Comparison of ENCODE assay signal across 8 cellular contexts in the genomic region with DNA sequence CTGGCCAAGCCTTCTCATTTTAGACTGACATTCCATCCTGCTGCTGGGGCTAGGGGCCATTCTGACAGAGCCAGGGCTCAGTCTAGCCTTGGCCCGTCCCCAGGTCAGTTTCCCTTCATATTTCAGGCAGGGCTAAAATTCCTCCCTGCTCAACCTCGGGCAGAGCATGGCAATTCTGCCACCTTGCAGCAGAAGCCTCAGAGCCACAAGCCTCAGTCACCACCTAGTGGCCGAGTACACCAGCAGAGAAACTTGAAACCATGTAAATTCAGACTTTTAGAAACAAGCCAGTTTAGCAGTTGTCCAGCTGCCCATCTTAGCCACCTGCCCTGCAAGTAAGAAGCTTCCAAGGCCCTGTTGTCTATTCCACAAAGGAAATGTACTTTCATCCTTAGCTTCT. TPM values are rescaled to one million over a fixed set of nuclear protein-coding genes. Genes with fewer than 3 reads are reported as not detected.
DNase-seq lines count a peak whose midpoint lies in the region; ATAC-seq and TF ChIP-seq lines count a peak whose summit lies in the region.
"Not testable (repeated sequence)": the region's sequence is repeated elsewhere in the genome, so short reads cannot be mapped to it uniquely, and the experiment has no call there.

No MANE protein-coding gene starts in this region.

- not testable (repeated sequence) for H3K4me2 ChIP-seq in Karpas-422 (ENCODE audit: low read depth, low read length, poor library complexity, severe bottlenecking); PC-9

- not testable (repeated sequence) for H3K79me2 ChIP-seq in Karpas-422 (ENCODE audit: low read length); PC-9 (ENCODE audit: low read depth)

- DNase-seq in AG10803 (ENCODE audit: low read depth) (peak; percentile 53), Karpas-422 (peak; percentile 68), PC-9 (peak; percentile 76 to 83), dermis microvascular lymphatic vessel endothelial cell (ENCODE audit: low read depth in 2 of 2) (peak; percentile 40 to 62), prostate gland (ENCODE audit: low spot score) (peak; percentile 63)
- peak; percentile 42 for DNase-seq in activated CD8-positive, alpha-beta T cell treated with anti-CD3 and anti-CD28 coated beads, Interleukin-2, amount 10 ng/mL, durations not matched to agents 7 days and 5 days
- not testable (repeated sequence) for DNase-seq in left cardiac atrium

- not testable (repeated sequence) for H3K27ac Mint-ChIP-seq in activated CD8-positive, alpha-beta T cell treated with anti-CD3 and anti-CD28 coated beads, Interleukin-2, amount 10 ng/mL, durations not matched to agents 7 days and 5 days

- CTCF ChIA-PET in PC-9 (lab: Charles Lee); activated CD8-positive, alpha-beta T cell treated with anti-CD3 and anti-CD28 coated beads, Interleukin-2, amount 10 ng/mL, durations not matched to agents 7 days and 5 days (lab: Charles Lee): not testable (repeated sequence)

- not testable (repeated sequence) for H4K20me1 ChIP-seq in Karpas-422 (ENCODE audit: insufficient read depth, low read depth, low read length); PC-9 (ENCODE audit: insufficient read depth)

- H3F3A ChIP-seq in PC-9 (ENCODE audit: insufficient read depth, low read depth), result not testable (repeated sequence)

- not testable (repeated sequence) for H3K36me3 Mint-ChIP-seq in activated CD8-positive, alpha-beta T cell treated with anti-CD3 and anti-CD28 coated beads, Interleukin-2, amount 10 ng/mL, durations not matched to agents 7 days and 5 days (ENCODE audit: low read depth)

- not testable (repeated sequence) for H2AFZ ChIP-seq in Karpas-422 (ENCODE audit: low read length); PC-9

- not testable (repeated sequence) for H3K4me3 ChIP-seq in AG10803 (ENCODE audit: low read length); Karpas-422 (ENCODE audit: low read length); PC-9; prostate gland

- H3K4me1 Mint-ChIP-seq in activated CD8-positive, alpha-beta T cell treated with anti-CD3 and anti-CD28 coated beads, Interleukin-2, amount 10 ng/mL, durations not matched to agents 7 days and 5 days (ENCODE audit: low read depth), result not testable (repeated sequence)

- BruUV-seq in PC-9 (replicated peaks; lab: Mats Ljungman, UMichigan), result not testable (repeated sequence)

- not testable (repeated sequence) for H3K27me3 ChIP-seq in Karpas-422 (ENCODE audit: low read length); PC-9 (ENCODE audit: insufficient read depth, low read depth); prostate gland (replicated peaks; ENCODE audit: insufficient read depth)

- H3K27me3 Mint-ChIP-seq in activated CD8-positive, alpha-beta T cell treated with anti-CD3 and anti-CD28 coated beads, Interleukin-2, amount 10 ng/mL, durations not matched to agents 7 days and 5 days (ENCODE audit: low read depth), result not testable (repeated sequence)

- intact Hi-C loops in PC-9 (cut with micrococcal nuclease; ENCODE audit: unreplicated experiment); left cardiac atrium (cut with DNase I); prostate gland (cut with DNase I): not testable (repeated sequence)

- not testable (repeated sequence) for H3K27ac ChIP-seq in Karpas-422 (ENCODE audit: low read length); prostate gland
- peak overlapping the region; percentile 83 for H3K27ac ChIP-seq in PC-9

- TF ChIP-seq POLR2A in prostate gland (IDR thresholded peaks at IDR 0.05), result not testable (repeated sequence)

- not testable (repeated sequence) for H3K9me3 Mint-ChIP-seq in activated CD8-positive, alpha-beta T cell treated with anti-CD3 and anti-CD28 coated beads, Interleukin-2, amount 10 ng/mL, durations not matched to agents 7 days and 5 days (ENCODE audit: insufficient read depth)

- not testable (repeated sequence) for H3K4me3 Mint-ChIP-seq in activated CD8-positive, alpha-beta T cell treated with anti-CD3 and anti-CD28 coated beads, Interleukin-2, amount 10 ng/mL, durations not matched to agents 7 days and 5 days

- 6% methylated on average over 2 of the region's 3 CpGs for WGBS in prostate gland

- not testable (repeated sequence) for H3K36me3 ChIP-seq in Karpas-422 (ENCODE audit: insufficient read depth, low read length); PC-9 (ENCODE audit: low read depth); prostate gland

- H3K9me3 ChIP-seq in Karpas-422 (ENCODE audit: low read length); PC-9 (ENCODE audit: insufficient read depth, low read depth); prostate gland: not testable (repeated sequence)

- H3K4me1 ChIP-seq in Karpas-422 (ENCODE audit: low read length); PC-9 (replicated peaks; ENCODE audit: insufficient read depth); prostate gland (replicated peaks): not testable (repeated sequence)

- peak; percentile 45 for TF ChIP-seq CTCF in AG10803 (conservative IDR thresholded peaks at IDR 0.05; ENCODE audit: low read length)
- TF ChIP-seq CTCF in GM12873 (IDR thresholded peaks at IDR 0.05; ENCODE audit: insufficient read depth, low read depth, low read length, missing control alignments), result peak; percentile 30
- peak; percentile 73 for TF ChIP-seq CTCF in PC-9 (conservative IDR thresholded peaks at IDR 0.05)
- TF ChIP-seq CTCF in prostate gland (IDR thresholded peaks at IDR 0.05), result peak in 2 of 4 experiments; percentile 22 to 49

- ATAC-seq in activated CD8-positive, alpha-beta T cell treated with anti-CD3 and anti-CD28 coated beads, Interleukin-2, amount 10 ng/mL, durations not matched to agents 7 days and 5 days, result not testable (repeated sequence)
- peak; percentile 56 to 63 for ATAC-seq in left cardiac atrium

- H3K9me2 ChIP-seq in Karpas-422 (replicated peaks; ENCODE audit: insufficient read depth, low read length); PC-9 (ENCODE audit: insufficient read depth): not testable (repeated sequence)

- H3K9ac ChIP-seq in Karpas-422 (ENCODE audit: low read length), result not testable (repeated sequence)

- POLR2A ChIA-PET in PC-9 (lab: Charles Lee; ENCODE audit: unreplicated experiment); activated CD8-positive, alpha-beta T cell treated with anti-CD3 and anti-CD28 coated beads, Interleukin-2, amount 10 ng/mL, durations not matched to agents 7 days and 5 days (lab: Charles Lee): not testable (repeated sequence)

RNA-seq across cellular contexts. Expression of a gene that starts 13.3 kb away (rescaled TPM):
- total RNA-seq in Karpas-422 (2014; rRNA removed; shearing (Covaris generic); ENCODE audit: low replicate concordance), result 1.4 and 3.0 TPM in 2 replicates
- total RNA-seq in PC-9 (2021) (12.0 and 14.7 TPM in 2 replicates), dermis microvascular lymphatic vessel endothelial cell (1.0 and 2.6 TPM in 2 replicates), left cardiac atrium (1 to 10 TPM; 5.7 to 7.7 TPM), prostate gland (10 to 100 TPM in 1 of 2 donors, 1 to 10 TPM in 1; 8.2 to 11.2 TPM)
- 10 to 100 TPM; 16.5 to 17.7 TPM for total RNA-seq in activated CD8-positive, alpha-beta T cell treated with anti-CD3 and anti-CD28 coated beads, Interleukin-2, amount 10 ng/mL, durations not matched to agents 7 days and 5 days
